ENCODE assay signal across 8 cellular contexts in the genomic region with DNA sequence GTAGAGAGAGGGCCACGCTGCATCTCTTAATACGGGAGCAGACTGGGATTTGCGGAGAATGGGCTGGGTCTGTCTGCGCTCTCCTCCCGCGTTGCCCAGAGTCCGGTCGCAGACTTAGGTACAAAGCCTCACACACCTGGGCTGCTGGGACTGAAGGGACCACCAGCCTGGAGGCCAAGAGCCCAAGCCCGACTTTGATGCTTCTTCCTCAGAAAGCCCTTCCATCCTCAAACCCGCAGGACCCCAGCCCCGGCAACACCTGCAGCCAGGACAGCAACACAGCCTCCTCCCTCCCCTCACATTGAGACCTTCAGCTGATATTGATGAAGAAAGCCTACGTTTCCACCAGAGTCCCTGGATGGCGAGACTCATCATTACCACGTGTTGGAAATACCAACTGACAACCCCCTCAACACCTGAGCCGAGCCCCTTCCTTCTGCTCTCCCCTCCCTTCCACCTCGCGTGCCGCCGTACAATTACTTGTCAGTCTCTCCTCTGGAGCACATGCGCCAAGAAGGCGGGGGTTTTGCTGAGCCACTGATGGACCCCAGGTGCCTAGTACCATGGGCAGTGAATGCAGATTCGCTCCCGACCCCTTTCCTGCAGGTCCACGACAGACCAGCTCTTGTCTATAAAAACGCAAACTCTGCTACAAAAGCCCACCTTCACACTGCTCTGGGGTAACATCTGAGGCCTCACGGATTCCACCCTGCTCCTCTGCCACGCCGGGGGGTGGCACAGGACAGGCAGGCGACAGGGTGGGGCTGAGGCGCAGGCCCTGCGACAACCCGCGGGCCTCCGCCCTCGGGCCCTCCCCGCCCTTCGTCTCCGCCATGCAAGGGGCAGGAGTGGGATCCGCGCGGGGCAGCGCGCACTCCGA. TPM values are rescaled to one million over a fixed set of nuclear protein-coding genes. Genes with fewer than 3 reads are reported as not detected.
DNase-seq lines count a peak whose midpoint lies in the region; TF ChIP-seq lines count a peak whose summit lies in the region.

No MANE protein-coding gene starts in this region.

- H3K9ac ChIP-seq in fibroblast of lung (ENCODE audit: insufficient read depth, low read length), result peak overlapping the region; percentile 91

- DNase-seq in NCI-H82 (lab: John Stamatoyannopoulos, UW), result peak; percentile 45
- DNase-seq in NCI-H82 treated with DMSO at 0.1 percent for 48 hours (lab: John Stamatoyannopoulos, UW; ENCODE audit: unreplicated experiment), result no peak
- DNase-seq in SJSA1 (ENCODE audit: low read depth in 1 of 2, low spot score in 2 of 2), result no peak
- no peak for DNase-seq in fibroblast of lung (ENCODE audit: low read depth in 2 of 2)
- no peak for DNase-seq in skeletal muscle cell (ENCODE audit: low read depth)
- DNase-seq in foreskin melanocyte, result no peak
- DNase-seq in NCI-H2081 (lab: John Stamatoyannopoulos, UW), result no peak
- DNase-seq in SIG-M5 (lab: John Stamatoyannopoulos, UW), result no peak

- H3K27me3 ChIP-seq in SJSA1 (replicated peaks) (no peaks in the 10 kb centered on the region), fibroblast of lung (ENCODE audit: control insufficient read depth, insufficient read depth, low read length) (no peaks in the 10 kb centered on the region)

- H3K9me3 ChIP-seq in SJSA1 (replicated peaks), result no peaks in the 10 kb centered on the region
- H3K9me3 ChIP-seq in fibroblast of lung (ENCODE audit: control insufficient read depth, insufficient read depth, low read depth, low read length), result no peaks in the 10 kb centered on the region

- H3K36me3 ChIP-seq in SJSA1, result peaks cover 51% of the 10 kb centered on the region
- H3K36me3 ChIP-seq in fibroblast of lung (ENCODE audit: control insufficient read depth, insufficient read depth, low read length), result peaks cover 15% of the 10 kb centered on the region

- no peak overlapping the region for H3K27ac ChIP-seq in SJSA1
- peak overlapping the region; percentile 83 for H3K27ac ChIP-seq in fibroblast of lung (ENCODE audit: insufficient read depth, low read length)

- no peak overlapping the region for H2AFZ ChIP-seq in fibroblast of lung (ENCODE audit: low read length)

- H3K4me3 ChIP-seq in SJSA1 (peak overlapping the region; percentile 85), fibroblast of lung (replicated peaks in 1 of 4; ENCODE audit: control extremely low read depth in 1 of 4, insufficient read depth in 1 of 4, low read depth in 3 of 4, low read length in 4 of 4) (peak overlapping the region; percentile 73 to 95 (median 94)), skeletal muscle cell (ENCODE audit: low read depth, low read length) (peak overlapping the region; percentile 99)

- H4K20me1 ChIP-seq in fibroblast of lung (ENCODE audit: control insufficient read depth, extremely low read depth, insufficient read depth, low read length), result no peaks in the 10 kb centered on the region

- peak overlapping the region; percentile 96 for H3K4me2 ChIP-seq in fibroblast of lung (ENCODE audit: extremely low read depth, insufficient read depth, low read length)

- peaks cover 36% of the 10 kb centered on the region for H3K79me2 ChIP-seq in fibroblast of lung (ENCODE audit: control insufficient read depth, insufficient read depth, low read length)

- H3K4me1 ChIP-seq in SJSA1 (replicated peaks), result peaks cover 25% of the 10 kb centered on the region
- peaks cover 9% of the 10 kb centered on the region for H3K4me1 ChIP-seq in fibroblast of lung (ENCODE audit: control insufficient read depth, extremely low read depth, insufficient read depth, low read length)

- no peak for TF ChIP-seq CTCF in fibroblast of lung (conservative IDR thresholded peaks at IDR 0.05 in 1 of 2, IDR thresholded peaks at IDR 0.05 in 1 of 2; ENCODE audit: low read depth in 1 of 2, low read length in 2 of 2)

RNA-seq across cellular contexts. Expression of gene ASB6, which starts 0.8 kb away (rescaled TPM):
- total RNA-seq in SJSA1 (2014; rRNA removed; shearing (Covaris generic)), result 14.5 and 14.9 TPM in 2 replicates
- 14.4 and 14.9 TPM in 2 replicates for total RNA-seq in fibroblast of lung
- polyA plus RNA-seq in fibroblast of lung, result 15.4 and 21.1 TPM in 2 replicates
- polyA plus RNA-seq in fibroblast of lung (2012), result 15.8 and 22.9 TPM in 2 replicates
- 19.8 and 21.4 TPM in 2 replicates for polyA minus RNA-seq in fibroblast of lung (ENCODE audit: low replicate concordance)

RNA-seq across cellular contexts. Expression of gene NTMT1, which starts 15.1 kb away (rescaled TPM):
- total RNA-seq in SJSA1 (2014; rRNA removed; shearing (Covaris generic)), result 30.8 and 35.9 TPM in 2 replicates
- total RNA-seq in fibroblast of lung, result 33.1 and 34.2 TPM in 2 replicates
- polyA plus RNA-seq in fibroblast of lung, result 51.9 and 62.1 TPM in 2 replicates
- 64.3 and 83.1 TPM in 2 replicates for polyA plus RNA-seq in fibroblast of lung (2012)
- polyA minus RNA-seq in fibroblast of lung (ENCODE audit: low replicate concordance), result 33.0 and 46.7 TPM in 2 replicates

RNA-seq across cellular contexts. Expression of gene C9orf50, which starts 20.2 kb away (rescaled TPM):
- not detected in 2 replicates for total RNA-seq in SJSA1 (2014; rRNA removed; shearing (Covaris generic))
- 0.17 and 0.26 TPM in 2 replicates for total RNA-seq in fibroblast of lung
- 0.14 and 0.16 TPM in 2 replicates for polyA plus RNA-seq in fibroblast of lung
- 0.12 TPM in 1 of 2 replicates, not detected in the other for polyA plus RNA-seq in fibroblast of lung (2012)
- polyA minus RNA-seq in fibroblast of lung (ENCODE audit: low replicate concordance), result not detected in 2 replicates

RNA-seq across cellular contexts. Expression of gene PRRX2, which starts 24.3 kb away (rescaled TPM):
- total RNA-seq in SJSA1 (2014; rRNA removed; shearing (Covaris generic)), result 9.8 and 14.0 TPM in 2 replicates
- 4.6 and 11.7 TPM in 2 replicates for total RNA-seq in fibroblast of lung
- 3.4 and 4.4 TPM in 2 replicates for polyA plus RNA-seq in fibroblast of lung
- 13.0 and 15.9 TPM in 2 replicates for polyA plus RNA-seq in fibroblast of lung (2012)
- 2.3 and 2.7 TPM in 2 replicates for polyA minus RNA-seq in fibroblast of lung (ENCODE audit: low replicate concordance)
